In the genomic region with DNA sequence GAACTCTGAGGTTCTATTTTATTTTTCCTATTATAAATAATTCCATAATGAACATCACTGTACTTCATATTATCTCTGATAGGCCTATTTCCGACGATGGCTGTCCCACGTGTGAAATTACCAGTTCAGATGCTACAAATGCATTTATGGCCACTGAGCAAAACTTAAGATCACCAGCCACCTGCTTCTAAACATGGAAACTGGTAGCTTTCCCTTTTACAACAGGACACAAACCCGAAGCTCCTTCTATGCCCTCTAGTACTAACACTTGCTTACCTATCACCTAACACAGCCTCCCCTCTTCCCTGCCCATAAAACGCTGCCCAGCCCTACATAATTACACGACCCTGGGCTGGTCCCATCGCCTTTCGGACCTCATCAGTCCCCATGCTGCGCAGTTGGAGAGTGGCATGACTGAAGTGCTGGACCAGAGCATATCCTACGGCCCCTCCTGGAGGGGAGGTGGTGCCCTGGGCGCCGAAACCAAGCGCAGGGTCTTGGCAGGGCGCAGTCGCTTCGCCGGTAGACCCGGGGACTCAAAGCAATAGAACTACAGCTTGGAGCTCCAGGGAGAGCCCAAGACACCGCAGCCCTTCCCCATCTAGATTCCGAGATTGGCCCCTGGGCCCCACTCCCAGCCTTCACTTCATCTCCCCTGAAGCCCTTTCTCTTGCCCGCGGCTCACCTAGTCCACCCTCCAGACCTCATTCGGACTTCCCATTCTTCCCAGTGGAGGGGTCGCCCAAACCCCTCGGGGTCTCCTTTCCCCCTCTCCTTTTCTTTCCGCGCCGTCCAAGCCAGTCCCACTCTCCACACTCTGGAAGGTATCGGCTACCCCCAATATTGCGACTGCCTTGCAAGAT, we compare ENCODE assay signal across 1 cellular context.
TF ChIP-seq lines count a peak whose summit lies in the region.

No MANE protein-coding gene starts in this region.

TF ChIP-seq in IMR-90, 13 proteins besides CTCF, POLR2A, EP300 and RAD21:
- TF ChIP-seq FOS (IDR thresholded peaks at IDR 0.05; ENCODE audit: low read depth, low read length) (no peak), BHLHE40 (IDR thresholded peaks at IDR 0.05; ENCODE audit: low read depth, low read length) (no peak), CHD1 (IDR thresholded peaks at IDR 0.05; ENCODE audit: low read depth, low read length) (no peak), RFX5 (IDR thresholded peaks at IDR 0.05; ENCODE audit: low read depth, low read length) (no peak)
